In genomic region chr2:176643711-176644110, GRCh38 we compare ENCODE assay signal across 14 cellular contexts.
DNase-seq lines count a peak whose midpoint lies in the region; ATAC-seq, FAIRE-seq and TF ChIP-seq lines count a peak whose summit lies in the region.
"Had no signal": no experiment of that assay in that cellular context is flagged by ENCODE, and none has a peak within 500 bp of the region (broad histone marks: within the 10 kb centered on the region; RNA-seq: fewer than 3 reads in every experiment).

No MANE protein-coding gene starts in this region.

- H3K4me1 ChIP-seq in uterus, result peaks cover 0 to 4% of the 10 kb centered on the region in 2 donors

- TF ChIP-seq POLR2A in uterus (IDR thresholded peaks at IDR 0.05), result no peak
- no peak for TF ChIP-seq POLR2A in GM12892 (IDR thresholded peaks at IDR 0.05; ENCODE audit: low read depth, low read length)

- peak; percentile 30 for DNase-seq in NCI-H2029 (lab: John Stamatoyannopoulos, UW)
- no peak for DNase-seq in NCI-H2029 treated with DMSO at 0.1 percent for 48 hours (lab: John Stamatoyannopoulos, UW)
- DNase-seq in NCI-H526 treated with DMSO at 0.1 percent for 48 hours (lab: John Stamatoyannopoulos, UW), result peak; percentile 72
- DNase-seq in fibroblast of mammary gland (ENCODE audit: low read depth), result peak; percentile 53
- peak in 1 of 2 donors; percentile 61 for DNase-seq in uterus
- DNase-seq in GM12892 (ENCODE audit: insufficient read length), result no peak
- no peak for DNase-seq in anterior cingulate cortex (lab: John Stamatoyannopoulos, UW)
- DNase-seq: activated CD4-positive, alpha-beta T cell treated with anti-CD3 and anti-CD28 coated beads, Interleukin-2, amount 50 U/mL, for 1 hour; effector memory CD8-positive, alpha-beta T cell; stimulated activated naive CD8-positive, alpha-beta T cell treated with anti-CD3 and anti-CD28 coated beads, Interleukin-15, Interleukin-2, amounts not matched to agents 100 U/mL and 50 U/mL, for 24 hours had no signal

- no peak for ATAC-seq in HG02938 (IDR thresholded peaks at IDR 0.05; ENCODE audit: unreplicated experiment)
- ATAC-seq: activated naive CD4-positive, alpha-beta T cell treated with anti-CD3 and anti-CD28 coated beads, Interleukin-2, amount 50 U/mL, for 72 hours; effector memory CD8-positive, alpha-beta T cell; natural killer cell treated with Interleukin-12 subunit alpha and Interleukin-12 subunit beta and Interleukin-15 and Interleukin-18, amount 100 ng/mL, for 72 hours; stimulated activated naive CD8-positive, alpha-beta T cell treated with anti-CD3 and anti-CD28 coated beads, Interleukin-15, Interleukin-2, amounts not matched to agents 100 U/mL and 50 U/mL, for 24 hours had no signal

- H3K27ac ChIP-seq in uterus, result peak overlapping the region; percentile 28 to 29
- H3K27ac ChIP-seq: A549 had no signal

- no peak for TF ChIP-seq CTCF in fibroblast of mammary gland (conservative IDR thresholded peaks at IDR 0.05; ENCODE audit: control insufficient read depth, insufficient read depth, low read depth, low read length)
- TF ChIP-seq CTCF in uterus (IDR thresholded peaks at IDR 0.05), result no peak

- H3K9me3 ChIP-seq in uterus, result no peaks in the 10 kb centered on the region
- H3K9me3 ChIP-seq: A549 had no signal

- no peaks in the 10 kb centered on the region for H3K27me3 ChIP-seq in uterus

- FAIRE-seq in GM12892 (lab: Jason Lieb, UNC), result no peak
- FAIRE-seq: A549 had no signal

- H3K36me3 ChIP-seq in uterus, result no peaks in the 10 kb centered on the region

- intact Hi-C loops in uterus (cut with DNase I; ENCODE audit: low total_unique reads), result loop anchor here (5.0 kb wide), 1 partner anchor 504 kb away; no protein-coding TSS in a partner anchor

- H3K4me3 ChIP-seq in fibroblast of mammary gland (ENCODE audit: control insufficient read depth, low read depth, low read length) (no peak overlapping the region), uterus (no peak overlapping the region)
- H3K4me3 ChIP-seq: A549 had no signal

Comparison
In these comparisons a context has a peak if more than half of its experiments do, and no peak if none do; other contexts are left out.
1. DNase-seq: peak in NCI-H2029 (single experiment), NCI-H526 treated with DMSO at 0.1 percent for 48 hours (single experiment) and fibroblast of mammary gland (single experiment); none in NCI-H2029 treated with DMSO at 0.1 percent for 48 hours (single experiment), GM12892 (single experiment) and anterior cingulate cortex (0 of 58).